Comparison of ENCODE assay signal across 8 cellular contexts in the genomic region with DNA sequence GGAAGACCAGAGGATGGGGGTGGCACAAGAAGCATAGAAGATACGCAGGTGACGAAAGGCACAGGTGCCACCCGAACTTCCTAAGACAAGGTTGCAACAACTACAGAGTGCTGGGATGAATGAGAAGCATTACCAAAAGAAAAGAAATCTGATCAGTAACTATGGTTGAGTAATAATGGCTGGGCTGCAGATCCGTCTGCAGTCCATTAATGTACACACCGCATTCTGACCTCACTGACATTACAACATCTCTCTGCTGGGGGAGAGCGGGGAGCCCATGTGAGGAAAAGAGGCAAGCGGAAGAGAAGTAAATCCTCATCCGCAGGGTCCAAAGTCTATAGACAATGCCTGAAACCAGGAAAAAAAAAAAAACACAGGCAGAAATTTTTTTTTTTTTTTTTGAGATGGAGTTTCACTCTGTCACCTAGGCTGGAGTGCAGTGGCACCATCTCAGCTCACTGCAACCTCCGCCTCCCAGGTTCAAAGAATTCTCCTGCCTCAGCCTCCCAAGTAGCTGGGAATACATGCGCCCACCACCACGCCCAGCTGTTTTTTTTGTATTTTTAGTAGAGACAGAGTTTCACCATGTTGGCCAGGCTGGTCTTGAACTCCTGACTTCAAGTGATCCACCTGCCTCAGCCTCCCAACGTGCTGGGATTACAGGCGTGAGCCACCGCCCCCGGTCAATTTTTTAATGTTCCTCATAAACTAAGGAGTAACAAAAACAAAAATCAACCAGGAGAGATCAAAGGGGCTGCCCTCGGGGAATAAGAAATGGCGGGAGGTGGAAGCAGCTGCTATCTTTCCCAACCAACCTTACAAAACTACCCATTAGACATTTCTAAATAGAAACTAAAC. TPM values are rescaled to one million over a fixed set of nuclear protein-coding genes. Genes with fewer than 3 reads are reported as not detected.
A peak's percentile ranks its signal among the peaks of the same experiment; 100 is the strongest.
DNase-seq lines count a peak whose midpoint lies in the region; ATAC-seq, FAIRE-seq and TF ChIP-seq lines count a peak whose summit lies in the region.
"Not testable (repeated sequence)": the region's sequence is repeated elsewhere in the genome, so short reads cannot be mapped to it uniquely, and the experiment has no call there.

No MANE protein-coding gene starts in this region.

- 0 out of 2 replicates have a peak overlapping the region, but pooled peaks have one; percentile 4 for H2BK5ac ChIP-seq in H1 (ENCODE audit: low read depth, low read length)

- H3K9me3 Mint-ChIP-seq in Calu3 (ENCODE audit: low read depth, unreplicated experiment); activated T-helper 17 cell treated with anti-CD3 and anti-CD28 coated beads, Interleukin-2, amount 50 U/mL, for 72 hours; osteocyte (ENCODE audit: unreplicated experiment): not testable (repeated sequence)

- H3K4me2 ChIP-seq in H1 (ENCODE audit: insufficient read depth in 1 of 2, low read depth in 2 of 2, low read length in 2 of 2): not testable (repeated sequence)

- not testable (repeated sequence) for H3K18ac ChIP-seq in H1 (ENCODE audit: extremely low read depth, low read length)

- not testable (repeated sequence) for ATAC-seq in activated T-helper 17 cell treated with anti-CD3 and anti-CD28 coated beads, Interleukin-2, amount 50 U/mL, for 72 hours (replicated peaks)
- ATAC-seq in left colon: peak; percentile 57

- peaks cover 31 to 35% of the 10 kb centered on the region in 2 experiments for H4K20me1 ChIP-seq in H1 (replicated peaks in 1 of 2; ENCODE audit: control insufficient read depth in 1 of 2, insufficient read depth in 2 of 2, low read length in 2 of 2)

- H3K23me2 ChIP-seq in H1 (ENCODE audit: low read depth, low read length): not testable (repeated sequence)

- not testable (repeated sequence) for H3K36me3 ChIP-seq in H1 (ENCODE audit: control insufficient read depth in 2 of 4, insufficient read depth in 4 of 4, low read length in 3 of 4); tibial nerve

- H3K56ac ChIP-seq in H1 (replicated peaks; ENCODE audit: insufficient read length, low read depth, low read length): not testable (repeated sequence)

- H3K14ac ChIP-seq in H1 (ENCODE audit: insufficient read length): not testable (repeated sequence)

- intact Hi-C loops in Calu3 (cut with micrococcal nuclease; ENCODE audit: unreplicated experiment): loop anchor here (5.0 kb wide), 2 partner anchors 83 to 87 kb away; no protein-coding TSS in a partner anchor
- intact Hi-C loops in left colon (cut with DNase I, micrococcal nuclease): loop anchor here in 1 of 2 donors (5.0 kb wide), 1 partner anchor 87 kb away; no protein-coding TSS in a partner anchor

- CTCF ChIA-PET in Calu3 (lab: Charles Lee): interaction anchor here (0.7 kb wide), 1 partner anchor 104 kb away, joined by 3 read pairs; no protein-coding TSS in a partner anchor
- CTCF ChIA-PET in H1 (lab: Charles Lee; ENCODE audit: partially characterized antibody): interaction anchor here (0.8 kb wide), 1 partner anchor 86 kb away, joined by 3 read pairs; no protein-coding TSS in a partner anchor

- H2BK120ac ChIP-seq in H1 (replicated peaks; ENCODE audit: low read depth, low read length): not testable (repeated sequence)

- H3K27ac ChIP-seq in H1 (ENCODE audit: low read depth, low read length): not testable (repeated sequence)
- peak overlapping the region in 3 of 4 donors; percentile 55 to 72 (median 67) for H3K27ac ChIP-seq in tibial nerve

- not testable (repeated sequence) for H3K9ac ChIP-seq in H1 (replicated peaks in 1 of 4; ENCODE audit: extremely low read depth in 1 of 4, low read depth in 3 of 4, low read length in 3 of 4)

- H3K9me3 ChIP-seq in H1 (ENCODE audit: insufficient read depth in 2 of 2, low read depth in 1 of 2, low read length in 1 of 2); tibial nerve: not testable (repeated sequence)

- H4K8ac ChIP-seq in H1 (ENCODE audit: extremely low read depth, insufficient read depth, low read length): not testable (repeated sequence)

- TF ChIP-seq CTCF in Calu3 (IDR thresholded peaks at IDR 0.05; ENCODE audit: unreplicated experiment); H1 (IDR thresholded peaks at IDR 0.05; ENCODE audit: control extremely low read depth in 1 of 3, insufficient read depth in 1 of 3, low read depth in 1 of 3, low read length in 3 of 3); osteocyte (IDR thresholded peaks at IDR 0.05); tibial nerve (IDR thresholded peaks at IDR 0.05): not testable (repeated sequence)

- H3K27me3 ChIP-seq in H1 (replicated peaks in 1 of 4; ENCODE audit: control insufficient read depth in 3 of 4, extremely low read depth in 1 of 4, insufficient read depth in 3 of 4, low read length in 3 of 4); tibial nerve: not testable (repeated sequence)

- not testable (repeated sequence) for H3K4me3 ChIP-seq in H1 (ENCODE audit: extremely low read depth in 1 of 4, insufficient read depth in 2 of 4, low read depth in 3 of 4, low read length in 4 of 4); tibial nerve

- peak; percentile 27 for DNase-seq in Calu3
- peak; percentile 16 for DNase-seq in LoVo (ENCODE audit: low spot score)
- DNase-seq in SIG-M5 treated with dmso at 0.1 percent for 504 hours (lab: John Stamatoyannopoulos, UW; ENCODE audit: unreplicated experiment): peak; percentile 87
- not testable (repeated sequence) for DNase-seq in H1 (ENCODE audit: low read depth in 1 of 2, low spot score in 2 of 2); osteocyte (ENCODE audit: extremely low spot score, unreplicated experiment)
- DNase-seq in left colon: peak in 1 of 2 donors; percentile 75
- peak; percentile 52 to 57 for DNase-seq in tibial nerve (ENCODE audit: low spot score in 2 of 2)

- H2BK15ac ChIP-seq in H1 (ENCODE audit: low read length): not testable (repeated sequence)

- not testable (repeated sequence) for TF ChIP-seq RAD21 in H1 (IDR thresholded peaks at IDR 0.05 in 1 of 2, conservative IDR thresholded peaks at IDR 0.05 in 1 of 2; ENCODE audit: low read depth in 2 of 2, low read length in 2 of 2)

- H2BK12ac ChIP-seq in H1 (ENCODE audit: low read depth, low read length): not testable (repeated sequence)

- H3K4me1 Mint-ChIP-seq in Calu3 (ENCODE audit: low read depth, unreplicated experiment) (peaks cover 17% of the 10 kb centered on the region), osteocyte (ENCODE audit: unreplicated experiment) (peaks cover 92% of the 10 kb centered on the region)
- peaks cover 85% of the 10 kb centered on the region for H3K4me1 Mint-ChIP-seq in activated T-helper 17 cell treated with anti-CD3 and anti-CD28 coated beads, Interleukin-2, amount 50 U/mL, for 72 hours

- peaks cover 48 to 100% of the 10 kb centered on the region in 2 experiments for H3K79me2 ChIP-seq in H1 (ENCODE audit: control insufficient read depth in 1 of 2, insufficient read depth in 2 of 2, low read length in 2 of 2)

- not testable (repeated sequence) for H2BK20ac ChIP-seq in H1 (ENCODE audit: low read length)

- peaks cover 35% of the 10 kb centered on the region for H3K79me1 ChIP-seq in H1 (ENCODE audit: low read depth, low read length)

- peaks cover 9 to 40% (median 24%) of the 10 kb centered on the region in 4 experiments for H3K4me1 ChIP-seq in H1 (replicated peaks in 1 of 4; ENCODE audit: control insufficient read depth in 3 of 4, insufficient read depth in 4 of 4, low read length in 3 of 4)
- H3K4me1 ChIP-seq in tibial nerve: peaks cover 0 to 79% (median 56%) of the 10 kb centered on the region in 4 donors

- not testable (repeated sequence) for H3K4ac ChIP-seq in H1 (replicated peaks; ENCODE audit: insufficient read length, low read depth, low read length)

- not testable (repeated sequence) for BruUV-seq in Calu3 (replicated peaks; lab: Mats Ljungman, UMichigan)

- peak overlapping the region; percentile 46 for H3K4me3 Mint-ChIP-seq in Calu3 (ENCODE audit: low read depth, unreplicated experiment)
- peak overlapping the region; percentile 90 for H3K4me3 Mint-ChIP-seq in activated T-helper 17 cell treated with anti-CD3 and anti-CD28 coated beads, Interleukin-2, amount 50 U/mL, for 72 hours
- not testable (repeated sequence) for H3K4me3 Mint-ChIP-seq in osteocyte (ENCODE audit: unreplicated experiment)

- TF ChIP-seq POLR2A in H1 (IDR thresholded peaks at IDR 0.05; ENCODE audit: control extremely low read depth in 1 of 2, low read depth in 2 of 2, low read length in 2 of 2); tibial nerve (IDR thresholded peaks at IDR 0.05): not testable (repeated sequence)

- not testable (repeated sequence) for H2AK5ac ChIP-seq in H1 (ENCODE audit: low read depth, low read length)

- not testable (repeated sequence) for TF ChIP-seq EP300 in H1 (IDR thresholded peaks at IDR 0.05; ENCODE audit: borderline replicate concordance in 1 of 2, low read depth in 2 of 2, low read length in 2 of 2)
- TF ChIP-seq EP300 in tibial nerve (IDR thresholded peaks at IDR 0.05): peak in 1 of 2 donors; percentile 18

- H3K27me3 Mint-ChIP-seq in Calu3 (ENCODE audit: unreplicated experiment); activated T-helper 17 cell treated with anti-CD3 and anti-CD28 coated beads, Interleukin-2, amount 50 U/mL, for 72 hours; osteocyte (ENCODE audit: unreplicated experiment): not testable (repeated sequence)

- 92% methylated on average over 17 of the region's 17 CpGs; no CpG with 5 or more reads in 1 of the 2 experiments for WGBS in H1 (ENCODE audit: extremely low coverage in 1 of 2, insufficient coverage in 1 of 2, insufficient read length in 1 of 2, insufficient replicate concordance in 2 of 2, low coverage in 1 of 2, low lambda C conversion rate in 2 of 2, missing lambda C conversion rate in 1 of 2), 2 experiments
- WGBS in tibial nerve, 2 donors: 81 to 83% methylated on average over 17 of the region's 17 CpGs

- H3K36me3 Mint-ChIP-seq in Calu3 (ENCODE audit: insufficient read depth, unreplicated experiment) (peaks cover 38% of the 10 kb centered on the region), osteocyte (ENCODE audit: unreplicated experiment) (peaks cover 23% of the 10 kb centered on the region)
- peaks cover 100% of the 10 kb centered on the region for H3K36me3 Mint-ChIP-seq in activated T-helper 17 cell treated with anti-CD3 and anti-CD28 coated beads, Interleukin-2, amount 50 U/mL, for 72 hours (ENCODE audit: low read depth)

- not testable (repeated sequence) for H2AFZ ChIP-seq in H1 (ENCODE audit: low read length)

- not testable (repeated sequence) for H4K5ac ChIP-seq in H1 (ENCODE audit: insufficient read length, low read depth, low read length)

- FAIRE-seq in H1 (lab: Jason Lieb, UNC): not testable (repeated sequence)

- H3K23ac ChIP-seq in H1 (ENCODE audit: insufficient read length): not testable (repeated sequence)

- H3K27ac Mint-ChIP-seq in Calu3 (ENCODE audit: unreplicated experiment) (peak overlapping the region; percentile 79), osteocyte (ENCODE audit: unreplicated experiment) (peak overlapping the region; percentile 93)
- peak overlapping the region; percentile 90 for H3K27ac Mint-ChIP-seq in activated T-helper 17 cell treated with anti-CD3 and anti-CD28 coated beads, Interleukin-2, amount 50 U/mL, for 72 hours

- H4K91ac ChIP-seq in H1 (replicated peaks; ENCODE audit: insufficient read length, low read length): not testable (repeated sequence)

- POLR2A ChIA-PET in H1 (lab: Charles Lee; ENCODE audit: partially characterized antibody): interaction anchor here (0.7 to 0.9 kb wide), 2 partner anchors 8 to 29 kb away, joined by 3 read pairs; no protein-coding TSS in a partner anchor

RNA-seq across cellular contexts. Expression of a gene that starts 7.2 kb away (rescaled TPM):
- total RNA-seq in Calu3 (2022) (51.2 and 55.3 TPM in 2 replicates), left colon (100 to 1,000 TPM; 204 to 205 TPM), osteocyte (139 and 142 TPM in 2 replicates), tibial nerve (10 to 100 TPM; 49.8 to 68.9 (median 57.0) TPM)
- 100 to 1,000 TPM; 212 to 231 TPM for total RNA-seq in activated T-helper 17 cell treated with anti-CD3 and anti-CD28 coated beads, Interleukin-2, amount 50 U/mL, for 72 hours
- 142 and 143 TPM in 2 replicates for total RNA-seq in H1 (2021; fragmentation: NEBNext Ultra II Directional; extraction: Animal tissue kit (Norgen Biotek cat#: 25700))
- 61.1 and 62.8 TPM in 2 replicates for polyA plus RNA-seq in H1 (2011; rRNA removed)
- polyA plus RNA-seq in H1 (2011; cell fraction: cytosol; rRNA removed): 59.9 TPM
- polyA plus RNA-seq in H1 (2011; cell fraction: nucleus; rRNA removed): 54.6 TPM
- 84.4 to 107 TPM (median 87.3 TPM) in 4 replicates for polyA plus RNA-seq in H1 (2012, experiment 1 of 2)
- 100 TPM for polyA plus RNA-seq in H1 (2012, experiment 2 of 2)
- 112 TPM for polyA plus RNA-seq in H1 (2013, experiment 1 of 2)
- 113 TPM for polyA plus RNA-seq in H1 (2013, experiment 2 of 2)
- polyA minus RNA-seq in H1 (2011; rRNA and poly(A)+ RNA removed): 32.0 and 40.7 TPM in 2 replicates
- polyA minus RNA-seq in H1 (2011; cell fraction: cytosol; rRNA and poly(A)+ RNA removed): 35.3 TPM
- polyA minus RNA-seq in H1 (2011; cell fraction: nucleus; rRNA and poly(A)+ RNA removed): 34.1 TPM
